Comparison of ENCODE assay signal across 10 cellular contexts in the genomic region with DNA sequence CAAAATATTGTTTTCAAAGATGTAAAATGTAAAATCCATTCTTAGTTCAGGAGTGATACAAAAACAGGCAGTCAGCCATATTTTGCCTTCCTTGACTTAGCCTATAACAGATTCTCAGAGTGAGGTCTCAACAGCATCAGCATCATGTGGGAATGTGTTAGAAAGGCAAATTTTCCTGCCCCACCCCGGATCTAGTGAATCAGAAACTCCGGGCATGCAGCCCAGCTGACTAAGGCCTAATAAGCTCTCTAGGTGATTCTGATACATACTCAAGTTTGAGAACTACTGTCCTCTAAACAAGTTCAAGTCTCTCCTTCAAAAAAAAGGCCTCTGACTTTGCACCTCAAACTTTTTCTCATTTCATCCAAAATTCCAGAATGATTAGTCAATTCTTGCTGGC. TPM values are rescaled to one million over a fixed set of nuclear protein-coding genes. Genes with fewer than 3 reads are reported as not detected.
DNase-seq lines count a peak whose midpoint lies in the region; ATAC-seq and TF ChIP-seq lines count a peak whose summit lies in the region.
"Had no signal": no experiment of that assay in that cellular context is flagged by ENCODE, and none has a peak within 500 bp of the region (broad histone marks: within the 10 kb centered on the region; RNA-seq: fewer than 3 reads in every experiment).

No MANE protein-coding gene starts in this region.

- H3K27me3 ChIP-seq in heart left ventricle (no peaks in the 10 kb centered on the region), body of pancreas (no peaks in the 10 kb centered on the region)

- H3K4me3 ChIP-seq in heart left ventricle (no peak overlapping the region), body of pancreas (no peak overlapping the region)

- peak overlapping the region in 1 of 12 donors; percentile 3 for H3K27ac ChIP-seq in heart left ventricle
- no peak overlapping the region for H3K27ac ChIP-seq in body of pancreas

- no peaks in the 10 kb centered on the region for H3K9me3 ChIP-seq in heart left ventricle
- no peaks in the 10 kb centered on the region for H3K9me3 ChIP-seq in body of pancreas

- DNase-seq in heart left ventricle (peak; percentile 13 to 71 (median 55)), cardiac septum (ENCODE audit: low spot score) (no peak), body of pancreas (peak in 3 of 4 donors; percentile 15 to 16 (median 15)), hepatic stellate cell (ENCODE audit: low spot score) (peak; percentile 63), NCI-H2171 (lab: John Stamatoyannopoulos, UW) (no peak), NCI-H1105 (lab: John Stamatoyannopoulos, UW) (no peak), NCI-H187 (lab: John Stamatoyannopoulos, UW) (no peak)
- DNase-seq: activated T-cell treated with anti-CD3 and anti-CD28 coated beads, Interleukin-2, amount 50 U/mL, for 24 hours; T-helper 9 cell had no signal

- H3K4me1 ChIP-seq in heart left ventricle (peaks cover 0 to 21% (median 6%) of the 10 kb centered on the region in 12 donors), body of pancreas (no peaks in the 10 kb centered on the region)

- no peak for TF ChIP-seq POLR2A in heart left ventricle (IDR thresholded peaks at IDR 0.05)
- no peak for TF ChIP-seq POLR2A in body of pancreas (IDR thresholded peaks at IDR 0.05)

- TF ChIP-seq CTCF in heart left ventricle (IDR thresholded peaks at IDR 0.05) (no peak), body of pancreas (IDR thresholded peaks at IDR 0.05) (no peak)

- ATAC-seq in heart left ventricle: peak; percentile 47 to 75 (median 55)
- no peak for ATAC-seq in body of pancreas
- ATAC-seq in HG03135 (IDR thresholded peaks at IDR 0.05; ENCODE audit: unreplicated experiment): no peak

- H3K36me3 ChIP-seq in heart left ventricle: no peaks in the 10 kb centered on the region
- no peaks in the 10 kb centered on the region for H3K36me3 ChIP-seq in body of pancreas (replicated peaks in 1 of 2; ENCODE audit: insufficient read depth in 1 of 2, low read depth in 2 of 2)

- WGBS in heart left ventricle, 4 donors: 36 to 54% (median 48%) methylated on average over 2 of the region's 2 CpGs
- 47 to 56% methylated on average over 2 of the region's 2 CpGs for WGBS in body of pancreas, 2 donors

- intact Hi-C loops in heart left ventricle (cut with DNase I) (no loop called here), cardiac septum (cut with DNase I) (no loop called here), body of pancreas (cut with DNase I) (no loop called here)

RNA-seq across cellular contexts. Expression of a gene that starts 46.9 kb away (rescaled TPM):
- total RNA-seq in heart left ventricle (100 to 1,000 TPM in 1 of 9 donors, 10 to 100 TPM in 8; 41.6 to 107 (median 62.5) TPM), cardiac septum (68.6 TPM), body of pancreas (10 to 100 TPM; 40.2 to 53.1 TPM)
- 10 to 100 TPM; 21.1 to 25.1 TPM for polyA plus RNA-seq in heart left ventricle

Comparison
In these comparisons a context has a peak if more than half of its experiments do, and no peak if none do; other contexts are left out.
1. DNase-seq: peak in heart left ventricle (5 of 5), body of pancreas (3 of 4) and hepatic stellate cell (single experiment); none in cardiac septum (single experiment), NCI-H2171 (single experiment), NCI-H1105 (single experiment) and NCI-H187 (0 of 2).
2. ATAC-seq: peak in heart left ventricle (4 of 4); none in body of pancreas (single experiment) and HG03135 (single experiment).